ENCODE assay signal across 14 cellular contexts in genomic region chr19:38061294-38061693, GRCh38.
DNase-seq lines count a peak whose midpoint lies in the region; ATAC-seq, FAIRE-seq and TF ChIP-seq lines count a peak whose summit lies in the region.
"Had no signal": no experiment of that assay in that cellular context is flagged by ENCODE, and none has a peak within 500 bp of the region (broad histone marks: within the 10 kb centered on the region; RNA-seq: fewer than 3 reads in every experiment).

No MANE protein-coding gene starts in this region.

- H3K27me3 Mint-ChIP-seq in endothelial cell (ENCODE audit: unreplicated experiment) (peaks cover 5% of the 10 kb centered on the region), progenitor cell of endocrine pancreas (no peaks in the 10 kb centered on the region)

- H3K27ac Mint-ChIP-seq in endothelial cell (ENCODE audit: unreplicated experiment) = peak overlapping the region; percentile 6
- peak overlapping the region; percentile 90 for H3K27ac Mint-ChIP-seq in progenitor cell of endocrine pancreas

- DNase-seq in GM04503 (ENCODE audit: low read depth) (peak; percentile 49), RCC 7860 (ENCODE audit: low spot score) (peak; percentile 80), endothelial cell (ENCODE audit: low spot score) (no peak), progenitor cell of endocrine pancreas (ENCODE audit: low spot score, unreplicated experiment) (no peak), COLO829 (ENCODE audit: low spot score) (no peak)
- DNase-seq in central memory CD4-positive, alpha-beta T cell = no peak
- DNase-seq: activated CD4-positive, alpha-beta T cell treated with anti-CD3 and anti-CD28 coated beads for 4 hours; adrenal gland; MG63; stimulated activated CD4-positive, alpha-beta T cell treated with anti-CD3 and anti-CD28 coated beads, Interleukin-15, amount 100 ng/mL, for 24 hours; substantia nigra had no signal

- ATAC-seq in HG03460 (IDR thresholded peaks at IDR 0.05; ENCODE audit: unreplicated experiment) (no peak), GM21515 (IDR thresholded peaks at IDR 0.05; ENCODE audit: unreplicated experiment) (no peak)
- ATAC-seq: gastroesophageal sphincter had no signal

- H3K4me3 Mint-ChIP-seq in endothelial cell (ENCODE audit: unreplicated experiment) = no peak overlapping the region
- no peak overlapping the region for H3K4me3 Mint-ChIP-seq in progenitor cell of endocrine pancreas (ENCODE audit: low read depth)

- H3K36me3 Mint-ChIP-seq in endothelial cell (ENCODE audit: low read depth, unreplicated experiment) (peaks cover 5% of the 10 kb centered on the region), progenitor cell of endocrine pancreas (ENCODE audit: insufficient read depth) (peaks cover 1% of the 10 kb centered on the region)

- peak; percentile 86 for FAIRE-seq in RCC 7860 (lab: Jason Lieb, UNC)

- no peaks in the 10 kb centered on the region for H3K9me3 Mint-ChIP-seq in endothelial cell (ENCODE audit: unreplicated experiment)
- H3K9me3 Mint-ChIP-seq in progenitor cell of endocrine pancreas (ENCODE audit: low read depth) = no peaks in the 10 kb centered on the region

- H3K4me1 Mint-ChIP-seq in endothelial cell (ENCODE audit: unreplicated experiment) (peaks cover 21% of the 10 kb centered on the region), progenitor cell of endocrine pancreas (ENCODE audit: low read depth) (peaks cover 42% of the 10 kb centered on the region)

- TF ChIP-seq CTCF in endothelial cell (IDR thresholded peaks at IDR 0.05; ENCODE audit: unreplicated experiment) = no peak
- TF ChIP-seq CTCF in progenitor cell of endocrine pancreas (IDR thresholded peaks at IDR 0.05; ENCODE audit: unreplicated experiment) = no peak

Comparison
In these comparisons a context has a peak if more than half of its experiments do, and no peak if none do; other contexts are left out.
1. DNase-seq: peak in GM04503 (single experiment) and RCC 7860 (single experiment); none in endothelial cell (single experiment), progenitor cell of endocrine pancreas (single experiment), COLO829 (single experiment) and central memory CD4-positive, alpha-beta T cell (single experiment).